ENCODE assay signal across 8 cellular contexts in genomic region chr3:188948658-188949400, GRCh38.
DNase-seq lines count a peak whose midpoint lies in the region; ATAC-seq and TF ChIP-seq lines count a peak whose summit lies in the region.

No MANE protein-coding gene starts in this region.

- no peaks in the 10 kb centered on the region for H3K27me3 ChIP-seq in RWPE2 (ENCODE audit: insufficient read depth, poor library complexity, severe bottlenecking)

- H3K27ac ChIP-seq in RWPE2 (ENCODE audit: poor library complexity, severe bottlenecking): peak overlapping the region; percentile 99

- H3K36me3 ChIP-seq in RWPE2 (ENCODE audit: low read depth): no peaks in the 10 kb centered on the region

- ATAC-seq in RWPE2 (ENCODE audit: low read depth): peak; percentile 40
- ATAC-seq in omental fat pad (ENCODE audit: low FRiP score): peak; percentile 27
- ATAC-seq in HG03571 (IDR thresholded peaks at IDR 0.05; ENCODE audit: unreplicated experiment): no peak
- no peak for ATAC-seq in GM21619 (IDR thresholded peaks at IDR 0.05; ENCODE audit: unreplicated experiment)

- peaks cover 39% of the 10 kb centered on the region for H3K4me1 ChIP-seq in RWPE2 (ENCODE audit: insufficient read depth, poor library complexity, severe bottlenecking)

- DNase-seq in HCEC 1CT (peak; percentile 97), RWPE2 (ENCODE audit: low spot score) (no peak), fibroblast of peridontal ligament (ENCODE audit: extremely low read depth) (peak; percentile 74), omental fat pad (ENCODE audit: low spot score) (no peak), NCI-H2227 treated with DMSO at 0.1 percent for 48 hours (lab: John Stamatoyannopoulos, UW) (no peak), NCI-H526 (lab: John Stamatoyannopoulos, UW) (no peak)

- no peaks in the 10 kb centered on the region for H3K9me3 ChIP-seq in RWPE2 (ENCODE audit: severe bottlenecking)

- no peak for TF ChIP-seq CTCF in RWPE2 (IDR thresholded peaks at IDR 0.05; ENCODE audit: poor library complexity, severe bottlenecking)
- no peak for TF ChIP-seq CTCF in omental fat pad (IDR thresholded peaks at IDR 0.05)

- no peak overlapping the region for H3K4me3 ChIP-seq in RWPE2 (ENCODE audit: severe bottlenecking)

Comparison
In these comparisons a context has a peak if more than half of its experiments do, and no peak if none do; other contexts are left out.
1. DNase-seq: peak in HCEC 1CT (single experiment) and fibroblast of peridontal ligament (single experiment); none in RWPE2 (single experiment), omental fat pad (single experiment), NCI-H2227 treated with DMSO at 0.1 percent for 48 hours (single experiment) and NCI-H526 (0 of 2).
2. ATAC-seq: peak in RWPE2 (single experiment) and omental fat pad (single experiment); none in HG03571 (single experiment) and GM21619 (single experiment).